In genomic region chr12:50174971-50175715, GRCh38 we compare ENCODE assay signal across 8 cellular contexts. TPM values are rescaled to one million over a fixed set of nuclear protein-coding genes. Genes with fewer than 3 reads are reported as not detected.
DNase-seq lines count a peak whose midpoint lies in the region; ATAC-seq and TF ChIP-seq lines count a peak whose summit lies in the region.

No MANE protein-coding gene starts in this region.

- H3K9me3 ChIP-seq in cardiac muscle cell (ENCODE audit: low read depth) (no peaks in the 10 kb centered on the region), right cardiac atrium (ENCODE audit: control insufficient read depth, low read length) (no peaks in the 10 kb centered on the region), sigmoid colon (no peaks in the 10 kb centered on the region)

- H3K4me1 ChIP-seq in cardiac muscle cell (ENCODE audit: low read depth): peaks cover 3% of the 10 kb centered on the region
- no peaks in the 10 kb centered on the region for H3K4me1 ChIP-seq in right cardiac atrium (ENCODE audit: control insufficient read depth, insufficient read depth, low read length)
- H3K4me1 ChIP-seq in sigmoid colon: no peaks in the 10 kb centered on the region

- peaks cover 11% of the 10 kb centered on the region for H3K36me3 ChIP-seq in cardiac muscle cell
- H3K36me3 ChIP-seq in sigmoid colon: peaks cover 12 to 44% (median 15%) of the 10 kb centered on the region in 4 donors

- DNase-seq in cardiac muscle cell (ENCODE audit: low read depth in 1 of 2, low spot score in 1 of 2): peak; percentile 78 to 88
- no peak for DNase-seq in right cardiac atrium
- peak; percentile 36 for DNase-seq in NCI-H1417 treated with DMSO at 0.1 percent for 48 hours (lab: John Stamatoyannopoulos, UW)
- peak; percentile 72 for DNase-seq in globus pallidus (ENCODE audit: low spot score)
- DNase-seq in sigmoid colon: no peak

- H3K4me3 ChIP-seq in cardiac muscle cell (no peak overlapping the region), right cardiac atrium (ENCODE audit: low read length) (no peak overlapping the region), WI38 (ENCODE audit: low read depth, low read length) (no peak overlapping the region), sigmoid colon (no peak overlapping the region)

- TF ChIP-seq EP300 in sigmoid colon (IDR thresholded peaks at IDR 0.05): no peak

- H3K27me3 ChIP-seq in cardiac muscle cell (no peaks in the 10 kb centered on the region), right cardiac atrium (ENCODE audit: control insufficient read depth, insufficient read depth) (no peaks in the 10 kb centered on the region), sigmoid colon (no peaks in the 10 kb centered on the region)

- WGBS in right cardiac atrium: 70% methylated on average over 16 of the region's 16 CpGs
- WGBS in sigmoid colon, 2 donors: 78 to 82% methylated on average over 16 of the region's 16 CpGs

- H3K27ac ChIP-seq in cardiac muscle cell: no peak overlapping the region
- no peak overlapping the region for H3K27ac ChIP-seq in right cardiac atrium (ENCODE audit: low read length)
- peak overlapping the region in 2 of 4 donors; percentile 1 to 32 for H3K27ac ChIP-seq in sigmoid colon

- no peak for TF ChIP-seq POLR2A in sigmoid colon (IDR thresholded peaks at IDR 0.05)
- no peak for TF ChIP-seq POLR2A in GM18505 (IDR thresholded peaks at IDR 0.05; ENCODE audit: borderline replicate concordance, extremely low read depth, insufficient read depth, insufficient read length)

- ATAC-seq in right cardiac atrium (no peak), GM18505 (IDR thresholded peaks at IDR 0.05; ENCODE audit: unreplicated experiment) (no peak), GM18868 (IDR thresholded peaks at IDR 0.05; ENCODE audit: unreplicated experiment) (no peak)

- intact Hi-C loops in right cardiac atrium (cut with DNase I): loop anchor here (2.0 to 10.0 kb wide), 5 partner anchors 88 to 210 kb away; partner anchors contain the start of genes AQP5 (in 2 of the 4) and SMARCD1 (in 2 of the 4)
- intact Hi-C loops in sigmoid colon (cut with DNase I): loop anchor here (1.0 to 5.0 kb wide), 3 partner anchors 64 to 208 kb away; no protein-coding TSS in a partner anchor

- peak; percentile 52 for TF ChIP-seq CTCF in cardiac muscle cell (IDR thresholded peaks at IDR 0.05; ENCODE audit: low read depth, low read length)
- TF ChIP-seq CTCF in WI38 (IDR thresholded peaks at IDR 0.05; ENCODE audit: low read depth, low read length): peak; percentile 40; the same call in 1 of the 2 replicates
- TF ChIP-seq CTCF in sigmoid colon (IDR thresholded peaks at IDR 0.05): peak; percentile 45 to 70 (median 62)

RNA-seq across cellular contexts. Expression of gene CERS5, which starts 8.0 kb away (rescaled TPM):
- total RNA-seq in cardiac muscle cell (51.9 and 78.4 TPM in 2 replicates), right cardiac atrium (10 to 100 TPM; 14.0 to 18.8 (median 17.7) TPM), sigmoid colon (10 to 100 TPM; 21.7 to 29.1 (median 23.3) TPM)
- polyA plus RNA-seq in cardiac muscle cell (107 and 127 TPM in 2 replicates), right cardiac atrium (15.6 TPM), sigmoid colon (10 to 100 TPM in 1 of 3 donors, 1 to 10 TPM in 2; 4.8 to 25.9 (median 5.3) TPM)

Comparison
In these comparisons a context has a peak if more than half of its experiments do, and no peak if none do; other contexts are left out.
1. DNase-seq: peak in cardiac muscle cell (2 of 2), NCI-H1417 treated with DMSO at 0.1 percent for 48 hours (single experiment) and globus pallidus (single experiment); none in right cardiac atrium (0 of 3) and sigmoid colon (single experiment).
2. Peak in every context shown above with its lines, with median percentiles within 50 percentile points of each other: CTCF ChIP-seq.